In the genomic region with DNA sequence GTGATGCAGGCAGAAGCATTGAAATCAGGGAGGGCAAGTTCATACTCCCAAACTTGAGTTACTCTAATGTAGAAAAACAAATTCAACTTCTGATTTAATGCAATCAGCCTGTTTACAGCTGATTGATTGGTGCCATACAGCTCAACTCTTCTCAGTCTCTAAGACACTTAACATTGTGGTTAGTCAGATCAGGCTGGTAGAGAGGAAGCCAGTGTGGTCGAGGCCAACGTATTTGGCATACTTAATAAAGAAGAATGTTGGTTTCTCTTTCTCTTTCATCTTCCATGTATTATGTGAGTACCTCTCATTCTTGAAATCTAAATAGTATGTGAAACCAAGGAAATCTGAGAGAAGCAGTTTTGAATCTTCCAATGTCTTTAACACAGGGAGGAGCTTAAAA, we compare ENCODE assay signal across 8 cellular contexts.
DNase-seq lines count a peak whose midpoint lies in the region; ATAC-seq and TF ChIP-seq lines count a peak whose summit lies in the region.

No MANE protein-coding gene starts in this region.

- H3K9me3 ChIP-seq in sigmoid colon: peaks cover 0 to 1% (median 0%) of the 10 kb centered on the region in 4 donors

- H3K27me3 ChIP-seq in sigmoid colon: no peaks in the 10 kb centered on the region

- no peak for TF ChIP-seq POLR2A in sigmoid colon (IDR thresholded peaks at IDR 0.05)

- in situ Hi-C loops in astrocyte of the spinal cord (cut with HindIII; ENCODE audit: low sequenced_read_pairs): no loop called here

- H3K4me3 ChIP-seq in astrocyte of the spinal cord (ENCODE audit: low read depth, low read length): no peak overlapping the region
- no peak overlapping the region for H3K4me3 ChIP-seq in sigmoid colon

- no peak for TF ChIP-seq CTCF in astrocyte of the spinal cord (IDR thresholded peaks at IDR 0.05; ENCODE audit: low read depth, low read length)
- no peak for TF ChIP-seq CTCF in GM20000 (IDR thresholded peaks at IDR 0.05; ENCODE audit: extremely low read depth, missing control alignments)
- TF ChIP-seq CTCF in sigmoid colon (IDR thresholded peaks at IDR 0.05): no peak

- H3K4me1 ChIP-seq in sigmoid colon: no peaks in the 10 kb centered on the region

- H3K27ac ChIP-seq in sigmoid colon: no peak overlapping the region

- H3K36me3 ChIP-seq in sigmoid colon: no peaks in the 10 kb centered on the region

- DNase-seq in RPMI8226 (peak; percentile 68), astrocyte of the spinal cord (ENCODE audit: low read depth, low spot score) (peak; percentile 46), GM20000 (ENCODE audit: low spot score) (no peak), NCI-H82 treated with DMSO at 0.1 percent for 48 hours (lab: John Stamatoyannopoulos, UW; ENCODE audit: unreplicated experiment) (no peak), sigmoid colon (no peak)
- peak; percentile 35 for DNase-seq in stimulated activated naive CD8-positive, alpha-beta T cell treated with anti-CD3 and anti-CD28 coated beads, Interleukin-15, Interleukin-2, amounts not matched to agents 100 U/mL and 50 U/mL, for 24 hours

- intact Hi-C loops in sigmoid colon (cut with DNase I): no loop called here

- TF ChIP-seq EP300 in sigmoid colon (IDR thresholded peaks at IDR 0.05): no peak

- WGBS in sigmoid colon, 2 donors: 34 to 71% methylated on average over 2 of the region's 2 CpGs

- ATAC-seq in GM18858 (IDR thresholded peaks at IDR 0.05; ENCODE audit: unreplicated experiment): peak; percentile 96
- peak; percentile 89 for ATAC-seq in HG02885 (IDR thresholded peaks at IDR 0.05; ENCODE audit: poor library complexity, unreplicated experiment)
- peak; percentile 99 for ATAC-seq in stimulated activated naive CD8-positive, alpha-beta T cell treated with anti-CD3 and anti-CD28 coated beads, Interleukin-15, Interleukin-2, amounts not matched to agents 100 U/mL and 50 U/mL, for 24 hours

Comparison
In these comparisons a context has a peak if more than half of its experiments do, and no peak if none do; other contexts are left out.
1. DNase-seq: peak in RPMI8226 (single experiment), astrocyte of the spinal cord (single experiment) and stimulated activated naive CD8-positive, alpha-beta T cell treated with anti-CD3 and anti-CD28 coated beads, Interleukin-15, Interleukin-2, amounts not matched to agents 100 U/mL and 50 U/mL, for 24 hours (single experiment); none in GM20000 (single experiment), NCI-H82 treated with DMSO at 0.1 percent for 48 hours (single experiment) and sigmoid colon (single experiment).
2. Peak in every context shown above with its lines, with median percentiles within 50 percentile points of each other: ATAC-seq.